In the genomic region with DNA sequence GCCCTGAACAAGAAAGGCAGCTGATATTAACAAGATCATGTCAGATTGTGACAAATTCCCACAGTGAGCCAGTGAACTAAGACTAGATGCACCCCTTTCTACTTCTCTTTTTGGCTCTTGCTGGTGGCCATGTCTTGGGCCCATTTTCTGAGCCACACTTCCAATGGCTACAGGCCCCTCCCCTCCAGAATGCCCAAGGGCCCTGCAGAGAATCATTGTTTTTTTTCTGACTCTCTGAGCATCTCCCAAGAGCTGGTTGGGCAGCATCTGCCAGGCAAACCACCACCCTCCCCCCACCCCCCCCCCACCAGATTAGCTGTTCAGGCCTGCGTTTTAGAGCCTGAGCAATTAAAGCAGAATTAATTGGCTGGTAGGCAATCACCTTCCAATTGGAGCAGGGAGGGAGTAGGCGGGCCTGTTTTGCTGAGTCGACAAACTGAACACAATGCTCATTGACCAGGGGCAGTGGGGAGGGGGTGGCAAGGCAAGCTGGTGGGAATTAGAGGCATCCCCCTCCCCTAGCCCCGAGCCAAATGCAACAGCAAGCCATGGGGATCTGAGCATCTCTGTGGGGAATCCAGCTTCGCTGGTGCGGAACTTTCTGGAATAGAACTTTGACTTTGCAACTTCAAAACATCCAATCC, we compare ENCODE assay signal across 16 cellular contexts.
"Had no signal": no experiment of that assay in that cellular context is flagged by ENCODE, and none has a peak within 500 bp of the region (broad histone marks: within the 10 kb centered on the region; RNA-seq: fewer than 3 reads in every experiment).

No MANE protein-coding gene starts in this region.

- H2AFZ ChIP-seq: hepatocyte had no signal

- H3K36me3 ChIP-seq: adrenal gland, gastroesophageal sphincter, lower lobe of right lung, tibial artery had no signal

- H3K4me1 ChIP-seq: adrenal gland, gastroesophageal sphincter, lower lobe of right lung, tibial artery had no signal

- DNase-seq: activated CD4-positive, alpha-beta T cell treated with anti-CD3 and anti-CD28 coated beads, Interleukin-2, amount 10 ng/mL, durations not matched to agents 24 days and 14 days; activated naive CD4-positive, alpha-beta T cell treated with anti-CD3 and anti-CD28 coated beads, Interleukin-2, amount 50 U/mL, for 16 hours; adrenal gland; cortex of kidney; effector memory CD4-positive, alpha-beta T cell; lower lobe of right lung; posterior cingulate gyrus; right cardiac atrium; tibial artery had no signal

- H3K27ac Mint-ChIP-seq: activated CD4-positive, alpha-beta T cell treated with anti-CD3 and anti-CD28 coated beads, Interleukin-2, amount 10 ng/mL, durations not matched to agents 24 days and 14 days; stimulated activated effector memory CD8-positive, alpha-beta T cell treated with anti-CD3 and anti-CD28 coated beads, Interleukin-12 subunit alpha, Interleukin-12 subunit beta, amount 100 ng/mL, for 72 hours had no signal

- ATAC-seq: gastroesophageal sphincter; lower lobe of right lung; right cardiac atrium; stimulated activated effector memory CD8-positive, alpha-beta T cell treated with anti-CD3 and anti-CD28 coated beads, Interleukin-12 subunit alpha, Interleukin-12 subunit beta, amount 100 ng/mL, for 72 hours had no signal

- H3K79me2 ChIP-seq: hepatocyte had no signal

- H3K4me3 ChIP-seq: adrenal gland, gastroesophageal sphincter, hepatocyte, lower lobe of right lung, smooth muscle cell, tibial artery had no signal

- H3K4me1 Mint-ChIP-seq: activated CD4-positive, alpha-beta T cell treated with anti-CD3 and anti-CD28 coated beads, Interleukin-2, amount 10 ng/mL, durations not matched to agents 24 days and 14 days; central memory CD8-positive, alpha-beta T cell had no signal

- H3K27me3 ChIP-seq: adrenal gland, gastroesophageal sphincter, hepatocyte had no signal

- H3K27me3 Mint-ChIP-seq: activated CD4-positive, alpha-beta T cell treated with anti-CD3 and anti-CD28 coated beads, Interleukin-2, amount 10 ng/mL, durations not matched to agents 24 days and 14 days had no signal

- H3K36me3 Mint-ChIP-seq: stimulated activated effector memory CD8-positive, alpha-beta T cell treated with anti-CD3 and anti-CD28 coated beads, Interleukin-12 subunit alpha, Interleukin-12 subunit beta, amount 100 ng/mL, for 72 hours had no signal

- H3K4me2 ChIP-seq: hepatocyte, smooth muscle cell had no signal

- H3K27ac ChIP-seq: adrenal gland, epithelial cell of prostate, gastroesophageal sphincter, hepatocyte, lower lobe of right lung, tibial artery had no signal

- H3K4me3 Mint-ChIP-seq: activated CD4-positive, alpha-beta T cell treated with anti-CD3 and anti-CD28 coated beads, Interleukin-2, amount 10 ng/mL, durations not matched to agents 24 days and 14 days; central memory CD8-positive, alpha-beta T cell; mesothelial cell of epicardium; stimulated activated effector memory CD8-positive, alpha-beta T cell treated with anti-CD3 and anti-CD28 coated beads, Interleukin-12 subunit alpha, Interleukin-12 subunit beta, amount 100 ng/mL, for 72 hours had no signal
